In genomic region chr19:2041436-2041685, GRCh38 we compare ENCODE assay signal across 8 cellular contexts. TPM values are rescaled to one million over a fixed set of nuclear protein-coding genes. Genes with fewer than 3 reads are reported as not detected.
DNase-seq lines count a peak whose midpoint lies in the region; ATAC-seq and TF ChIP-seq lines count a peak whose summit lies in the region.

No MANE protein-coding gene starts in this region.

- H3K4me2 ChIP-seq in Karpas-422 (ENCODE audit: low read depth, low read length, poor library complexity, severe bottlenecking) (peak overlapping the region; percentile 73), neuronal stem cell (ENCODE audit: insufficient read depth, low read length, poor library complexity, severe bottlenecking) (no peak overlapping the region)

- no CpG with 5 or more reads among the region's 6 CpGs for WGBS in neuronal stem cell (ENCODE audit: extremely low coverage in 2 of 2, insufficient read length in 2 of 2, insufficient replicate concordance in 1 of 2), 2 donors

- H3K4me1 ChIP-seq in BE2C, result peaks cover 23% of the 10 kb centered on the region
- H3K4me1 ChIP-seq in Karpas-422 (ENCODE audit: low read length), result peaks cover 91% of the 10 kb centered on the region
- peaks cover 0 to 21% of the 10 kb centered on the region in 2 donors for H3K4me1 ChIP-seq in neuronal stem cell (ENCODE audit: control insufficient read depth in 2 of 2, insufficient read depth in 1 of 2, low read depth in 1 of 2, low read length in 2 of 2)

- H3K27ac ChIP-seq in Karpas-422 (ENCODE audit: low read length) (peak overlapping the region; percentile 93), dorsolateral prefrontal cortex (peak overlapping the region; percentile 65 to 98 (median 94)), neuronal stem cell (replicated peaks; ENCODE audit: low read length) (peak overlapping the region; percentile 85)

- no peaks in the 10 kb centered on the region for H3K9me2 ChIP-seq in Karpas-422 (replicated peaks; ENCODE audit: insufficient read depth, low read length)

- H3K36me3 ChIP-seq in BE2C (peaks cover 53% of the 10 kb centered on the region), Karpas-422 (ENCODE audit: insufficient read depth, low read length) (peaks cover 36% of the 10 kb centered on the region), neuronal stem cell (replicated peaks in 1 of 2; ENCODE audit: control insufficient read depth in 2 of 2, insufficient read depth in 2 of 2, low read length in 2 of 2) (peaks cover 44 to 86% of the 10 kb centered on the region in 2 donors)

- H3K79me2 ChIP-seq in Karpas-422 (ENCODE audit: low read length), result no peaks in the 10 kb centered on the region

- H3K4me3 ChIP-seq in BE2C (ENCODE audit: low read depth, low read length) (peak overlapping the region; percentile 56), Karpas-422 (ENCODE audit: low read length) (peak overlapping the region; percentile 57), dorsolateral prefrontal cortex (peak overlapping the region in 56 of 59 donors; percentile 14 to 70 (median 52)), neuronal stem cell (ENCODE audit: low read length in 2 of 2) (peak overlapping the region in 1 of 2 donors; percentile 72)

- H4K91ac ChIP-seq in neuronal stem cell (ENCODE audit: low read depth, low read length, poor library complexity), result peak overlapping the region; percentile 100

- peak overlapping the region; percentile 98 for H2BK120ac ChIP-seq in neuronal stem cell (ENCODE audit: low read depth, low read length)

- H3K9me3 ChIP-seq in BE2C (no peaks in the 10 kb centered on the region), Karpas-422 (ENCODE audit: low read length) (no peaks in the 10 kb centered on the region), neuronal stem cell (replicated peaks in 1 of 2; ENCODE audit: control insufficient read depth in 2 of 2, insufficient read depth in 1 of 2, low read depth in 1 of 2, low read length in 2 of 2) (no peaks in the 10 kb centered on the region)

- H3K27me3 ChIP-seq in BE2C, result no peaks in the 10 kb centered on the region
- H3K27me3 ChIP-seq in Karpas-422 (ENCODE audit: low read length), result no peaks in the 10 kb centered on the region
- H3K27me3 ChIP-seq in dorsolateral prefrontal cortex, result no peaks in the 10 kb centered on the region
- no peaks in the 10 kb centered on the region for H3K27me3 ChIP-seq in neuronal stem cell (ENCODE audit: control insufficient read depth in 3 of 3, insufficient read depth in 3 of 3, low read depth in 1 of 3, low read length in 3 of 3)

- intact Hi-C loops in dorsolateral prefrontal cortex (cut with DNase I), result no loop called here

- H2BK15ac ChIP-seq in neuronal stem cell (ENCODE audit: low read length), result peak overlapping the region; percentile 99

- peak overlapping the region; percentile 99 for H3K14ac ChIP-seq in neuronal stem cell (ENCODE audit: low read length)

- TF ChIP-seq CTCF in BE2C (IDR thresholded peaks at IDR 0.05; ENCODE audit: low read depth, low read length) (no peak), dorsolateral prefrontal cortex (IDR thresholded peaks at IDR 0.05 in 54 of 56, conservative IDR thresholded peaks at IDR 0.05 in 2 of 56; ENCODE audit: low read depth in 1 of 56, partially characterized antibody in 56 of 56) (no peak)

- peak overlapping the region; percentile 100 for H3K18ac ChIP-seq in neuronal stem cell (ENCODE audit: low read length)

- H4K8ac ChIP-seq in neuronal stem cell (ENCODE audit: low read depth, low read length), result peak overlapping the region; percentile 98

- H2AFZ ChIP-seq in Karpas-422 (ENCODE audit: low read length), result no peak overlapping the region
- no peak overlapping the region for H2AFZ ChIP-seq in neuronal stem cell (ENCODE audit: low read length)

- H4K20me1 ChIP-seq in Karpas-422 (ENCODE audit: insufficient read depth, low read depth, low read length), result peaks cover 50% of the 10 kb centered on the region

- H2AK5ac ChIP-seq in neuronal stem cell (ENCODE audit: low read depth, low read length), result peak overlapping the region; percentile 100

- no peak for DNase-seq in BE2C
- DNase-seq in Karpas-422, result no peak
- no peak for DNase-seq in dorsolateral prefrontal cortex
- no peak for DNase-seq in neuronal stem cell (ENCODE audit: low spot score)
- DNase-seq in DMS 273 (lab: John Stamatoyannopoulos, UW; ENCODE audit: unreplicated experiment), result no peak
- DNase-seq in DMS114 treated with DMSO at 0.1 percent for 48 hours (lab: John Stamatoyannopoulos, UW; ENCODE audit: unreplicated experiment), result no peak
- DNase-seq in C1 segment of cervical spinal cord (lab: John Stamatoyannopoulos, UW), result no peak

- H3K79me1 ChIP-seq in neuronal stem cell (ENCODE audit: low read depth, low read length), result peaks cover 45% of the 10 kb centered on the region

- peak overlapping the region; percentile 41 for H2BK12ac ChIP-seq in neuronal stem cell (ENCODE audit: low read length)

- H3K4ac ChIP-seq in neuronal stem cell (ENCODE audit: low read length), result peak overlapping the region; percentile 100

- H2BK5ac ChIP-seq in neuronal stem cell (ENCODE audit: low read length), result peak overlapping the region; percentile 100

- H3K9ac ChIP-seq in Karpas-422 (ENCODE audit: low read length), result peak overlapping the region; percentile 63
- peak overlapping the region; percentile 96 for H3K9ac ChIP-seq in neuronal stem cell (ENCODE audit: low read depth, low read length, poor library complexity)

- no peak for ATAC-seq in HG02973 (IDR thresholded peaks at IDR 0.05; ENCODE audit: unreplicated experiment)

- H3K23ac ChIP-seq in neuronal stem cell (ENCODE audit: low read depth, low read length, poor library complexity), result peak overlapping the region; percentile 95

RNA-seq across cellular contexts. Expression of gene MKNK2, which starts 9.7 kb away (rescaled TPM):
- polyA plus RNA-seq in BE2C (2012; ENCODE audit: insufficient read depth, insufficient read length, low read depth), result 117 TPM
- 526 and 862 TPM in 2 replicates for total RNA-seq in Karpas-422 (2014; rRNA removed; shearing (Covaris generic); ENCODE audit: low replicate concordance)
- 100 to 1,000 TPM in 32 of 120 experiments, 10 to 100 TPM in 88; 40.9 to 364 (median 77.4) TPM for total RNA-seq in dorsolateral prefrontal cortex
- 138 TPM for polyA plus RNA-seq in neuronal stem cell (2013, experiment 1 of 2)
- polyA plus RNA-seq in neuronal stem cell (2013, experiment 2 of 2), result 146 TPM

RNA-seq across cellular contexts. Expression of gene BTBD2, which starts 25.8 kb away (rescaled TPM):
- polyA plus RNA-seq in BE2C (2012; ENCODE audit: insufficient read depth, insufficient read length, low read depth), result 80.0 TPM
- 66.8 and 112 TPM in 2 replicates for total RNA-seq in Karpas-422 (2014; rRNA removed; shearing (Covaris generic); ENCODE audit: low replicate concordance)
- total RNA-seq in dorsolateral prefrontal cortex, result 100 to 1,000 TPM in 118 of 120 experiments, 10 to 100 TPM in 2; 79.8 to 247 (median 161) TPM
- polyA plus RNA-seq in neuronal stem cell (2013, experiment 1 of 2), result 148 TPM
- 141 TPM for polyA plus RNA-seq in neuronal stem cell (2013, experiment 2 of 2)

RNA-seq across cellular contexts. Expression of gene MOB3A, which starts 54.8 kb away (rescaled TPM):
- 9.7 TPM for polyA plus RNA-seq in BE2C (2012; ENCODE audit: insufficient read depth, insufficient read length, low read depth)
- 153 and 219 TPM in 2 replicates for total RNA-seq in Karpas-422 (2014; rRNA removed; shearing (Covaris generic); ENCODE audit: low replicate concordance)
- total RNA-seq in dorsolateral prefrontal cortex, result 10 to 100 TPM; 15.7 to 49.6 (median 26.9) TPM
- polyA plus RNA-seq in neuronal stem cell (2013, experiment 1 of 2), result 15.6 TPM
- 16.1 TPM for polyA plus RNA-seq in neuronal stem cell (2013, experiment 2 of 2)

RNA-seq across cellular contexts. Expression of gene IZUMO4, which starts 55.4 kb away (rescaled TPM):
- polyA plus RNA-seq in BE2C (2012; ENCODE audit: insufficient read depth, insufficient read length, low read depth), result not detected
- total RNA-seq in Karpas-422 (2014; rRNA removed; shearing (Covaris generic); ENCODE audit: low replicate concordance), result 285 and 487 TPM in 2 replicates
- total RNA-seq in dorsolateral prefrontal cortex, result 10 to 100 TPM in 119 of 120 experiments, 1 to 10 TPM in 1; 8.6 to 54.6 (median 25.5) TPM
- polyA plus RNA-seq in neuronal stem cell (2013, experiment 1 of 2), result 2.5 TPM
- polyA plus RNA-seq in neuronal stem cell (2013, experiment 2 of 2), result 2.3 TPM
